9 cellular contexts compared by ENCODE assay signal in the genomic region with DNA sequence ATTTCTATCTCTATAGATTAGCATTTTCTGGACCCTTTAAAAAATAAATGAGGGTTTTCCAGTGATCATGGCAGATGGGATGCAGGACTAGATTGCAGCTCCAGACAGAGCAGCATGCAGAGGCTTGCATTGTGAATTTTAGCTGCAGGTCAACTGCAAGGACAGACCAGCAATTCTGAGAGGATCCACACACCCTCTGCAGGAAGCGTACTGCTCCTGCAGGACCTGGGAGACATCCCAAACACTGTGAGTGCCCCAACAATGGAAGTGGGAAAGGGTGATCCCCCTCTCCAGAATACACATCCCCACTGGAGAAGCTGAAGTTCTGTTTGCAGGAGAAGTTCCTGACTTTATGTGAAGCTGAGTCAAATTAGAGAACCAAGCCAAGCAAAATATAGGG. TPM values are rescaled to one million over a fixed set of nuclear protein-coding genes. Genes with fewer than 3 reads are reported as not detected.
A peak's percentile ranks its signal among the peaks of the same experiment; 100 is the strongest.
DNase-seq lines count a peak whose midpoint lies in the region; ATAC-seq and TF ChIP-seq lines count a peak whose summit lies in the region.
"Not testable (repeated sequence)": the region's sequence is repeated elsewhere in the genome, so short reads cannot be mapped to it uniquely, and the experiment has no call there.
"Had no signal": no experiment of that assay in that cellular context is flagged by ENCODE, and none has a peak within 500 bp of the region (broad histone marks: within the 10 kb centered on the region; RNA-seq: fewer than 3 reads in every experiment).

No MANE protein-coding gene starts in this region.

- not testable (repeated sequence) for H3K9me3 Mint-ChIP-seq in WTC11

- POLR2A ChIA-PET in WTC11 (lab: Charles Lee): not testable (repeated sequence)

- ATAC-seq in GM18861 (IDR thresholded peaks at IDR 0.05; ENCODE audit: unreplicated experiment): peak; percentile 6
- ATAC-seq in GM19467 (IDR thresholded peaks at IDR 0.05; ENCODE audit: unreplicated experiment): peak; percentile 17
- peak; percentile 13 for ATAC-seq in HG02588 (IDR thresholded peaks at IDR 0.05; ENCODE audit: unreplicated experiment)
- peak; percentile 22 for ATAC-seq in HG03095 (IDR thresholded peaks at IDR 0.05; ENCODE audit: unreplicated experiment)
- peak; percentile 58 for ATAC-seq in WTC11
- peak; percentile 41 for ATAC-seq in left colon

- CTCF ChIA-PET in WTC11 (lab: Charles Lee): not testable (repeated sequence)

- TF ChIP-seq CTCF in LNCaP clone FGC (IDR thresholded peaks at IDR 0.05; ENCODE audit: control insufficient read depth, extremely low read depth, insufficient read depth): peak; percentile 31
- not testable (repeated sequence) for TF ChIP-seq CTCF in WTC11 (IDR thresholded peaks at IDR 0.05)

- not testable (repeated sequence) for H3K4me3 Mint-ChIP-seq in WTC11

- not testable (repeated sequence) for DNase-seq in LNCaP clone FGC (ENCODE audit: low read depth); left colon
- DNase-seq in WTC11 (ENCODE audit: low spot score): peak; percentile 6

- H3K4me1 Mint-ChIP-seq in WTC11: not testable (repeated sequence)

- H3K27me3 Mint-ChIP-seq in WTC11 (ENCODE audit: low read depth): not testable (repeated sequence)

- not testable (repeated sequence) for H3K4me3 ChIP-seq in LNCaP clone FGC (ENCODE audit: low read depth, low read length)

- not testable (repeated sequence) for H3K36me3 Mint-ChIP-seq in WTC11

- H3K27ac Mint-ChIP-seq in WTC11: not testable (repeated sequence)

- intact Hi-C loops in left colon (cut with DNase I, micrococcal nuclease): not testable (repeated sequence)

RNA-seq across cellular contexts. Expression of a gene that starts 7.1 kb away (rescaled TPM):
- total RNA-seq in WTC11 (2021): 0.14 to 0.18 TPM in 2 of 3 replicates, not detected in the other
- 100 to 1,000 TPM; 647 to 769 TPM for total RNA-seq in left colon
- total RNA-seq: CD8-positive, alpha-beta memory T cell; T-helper 2 cell treated with Interferon-gamma antibody and Interleukin-4, amounts not matched to agents 100 ng/mL and 5 ng/mL, for 36 hours had no signal

Comparison
In these comparisons a context has a peak if more than half of its experiments do, and no peak if none do; other contexts are left out.
1. ATAC-seq: peak in every context shown above with its lines; median percentile 58 in WTC11; 41 in left colon; 22 in HG03095; 17 in GM19467; 13 in HG02588; 6 in GM18861.
2. RNA of a gene that starts 7.1 kb away (total RNA-seq): 647 to 769 TPM in left colon; 0.14 to 0.18 TPM in WTC11; every median in the first group is over 100 times any median in the second.